Comparison of ENCODE assay signal across 8 cellular contexts in genomic region chr6:44245912-44246662, GRCh38. TPM values are rescaled to one million over a fixed set of nuclear protein-coding genes. Genes with fewer than 3 reads are reported as not detected.
A peak's percentile ranks its signal among the peaks of the same experiment; 100 is the strongest.
DNase-seq lines count a peak whose midpoint lies in the region; ATAC-seq and TF ChIP-seq lines count a peak whose summit lies in the region.

No MANE protein-coding gene starts in this region.

- intact Hi-C loops in activated B cell treated with CpG ODN at 0.5 μM for 24 hours (cut with micrococcal nuclease): loop anchor here (1.0 to 10.0 kb wide), 7 partner anchors 9 to 617 kb away; partner anchors contain the start of genes AARS2, GTPBP2, MRPL14 and SLC29A1

- H3K36me3 Mint-ChIP-seq in activated B cell treated with CpG ODN at 0.5 μM for 24 hours (ENCODE audit: low read depth): peaks cover 45% of the 10 kb centered on the region
- H3K36me3 Mint-ChIP-seq in central memory CD8-positive, alpha-beta T cell (ENCODE audit: insufficient read depth): peaks cover 54% of the 10 kb centered on the region

- no peaks in the 10 kb centered on the region for H3K9me3 Mint-ChIP-seq in activated B cell treated with CpG ODN at 0.5 μM for 24 hours
- H3K9me3 Mint-ChIP-seq in central memory CD8-positive, alpha-beta T cell: no peaks in the 10 kb centered on the region

- TF ChIP-seq CTCF in 22Rv1 (IDR thresholded peaks at IDR 0.05) (peak; percentile 58; the same call in 1 of the 2 replicates), activated B cell treated with CpG ODN at 0.5 μM for 24 hours (IDR thresholded peaks at IDR 0.05) (no peak), kidney epithelial cell (IDR thresholded peaks at IDR 0.05; ENCODE audit: insufficient read depth, low read length, poor library complexity, severe bottlenecking) (peak; percentile 27)

- H3K4me3 ChIP-seq in kidney epithelial cell (ENCODE audit: low read depth, low read length): peak overlapping the region; percentile 80

- peak overlapping the region; percentile 99 for H3K27ac Mint-ChIP-seq in activated B cell treated with CpG ODN at 0.5 μM for 24 hours
- H3K27ac Mint-ChIP-seq in central memory CD8-positive, alpha-beta T cell (ENCODE audit: low read depth): peak overlapping the region; percentile 100

- peak; percentile 53 for ATAC-seq in GM18498 (IDR thresholded peaks at IDR 0.05; ENCODE audit: unreplicated experiment)
- ATAC-seq in HG02943 (IDR thresholded peaks at IDR 0.05; ENCODE audit: low read depth, unreplicated experiment): peak; percentile 49
- ATAC-seq in activated B cell treated with CpG ODN at 0.5 μM for 24 hours (ENCODE audit: low read depth): peak; percentile 49
- ATAC-seq in central memory CD8-positive, alpha-beta T cell (replicated peaks; ENCODE audit: extremely low read depth, poor library complexity, severe bottlenecking): peak; percentile 26

- H3K27me3 ChIP-seq in kidney epithelial cell (ENCODE audit: control insufficient read depth, insufficient read depth, low read length): no peaks in the 10 kb centered on the region

- peaks cover 50% of the 10 kb centered on the region for H3K4me1 Mint-ChIP-seq in activated B cell treated with CpG ODN at 0.5 μM for 24 hours
- peaks cover 47% of the 10 kb centered on the region for H3K4me1 Mint-ChIP-seq in central memory CD8-positive, alpha-beta T cell

- peak overlapping the region; percentile 91 for H3K27ac ChIP-seq in 22Rv1

- H3K4me3 Mint-ChIP-seq in activated B cell treated with CpG ODN at 0.5 μM for 24 hours: peak overlapping the region; percentile 99
- H3K4me3 Mint-ChIP-seq in central memory CD8-positive, alpha-beta T cell: peak overlapping the region; percentile 100

- POLR2A ChIA-PET in activated B cell treated with CpG ODN at 0.5 μM for 24 hours (lab: Charles Lee): interaction anchor here (0.5 to 9.4 kb wide), 33 partner anchors 9 to 1586 kb away, joined by 3 to 549 read pairs (median 5); partner anchors contain the start of genes AARS2, CDC5L, GTPBP2 and MAD2L1BP

- DNase-seq in NCI-H2107 (lab: John Stamatoyannopoulos, UW): peak; percentile 29
- peak; percentile 95 for DNase-seq in activated B cell treated with CpG ODN at 0.5 μM for 24 hours
- DNase-seq in central memory CD8-positive, alpha-beta T cell (ENCODE audit: low spot score in 2 of 2): peak; percentile 61 to 64
- no peak for DNase-seq in kidney epithelial cell (ENCODE audit: low read depth)
- peak; percentile 75 to 84 for DNase-seq in stimulated activated CD4-positive, alpha-beta T cell treated with anti-CD3 and anti-CD28 coated beads, Interleukin-15, amount 100 ng/mL, for 48 hours (ENCODE audit: low read depth in 2 of 2)

- no peaks in the 10 kb centered on the region for H3K27me3 Mint-ChIP-seq in activated B cell treated with CpG ODN at 0.5 μM for 24 hours
- H3K27me3 Mint-ChIP-seq in central memory CD8-positive, alpha-beta T cell: no peaks in the 10 kb centered on the region

- H3K36me3 ChIP-seq in kidney epithelial cell (ENCODE audit: control insufficient read depth, insufficient read depth, low read length): peaks cover 7% of the 10 kb centered on the region

- CTCF ChIA-PET in activated B cell treated with CpG ODN at 0.5 μM for 24 hours (lab: Charles Lee): interaction anchor here (0.9 to 4.7 kb wide), 10 partner anchors 10 to 73 kb away, joined by 3 to 31 read pairs (median 4); partner anchors contain the start of genes AARS2 and SLC35B2

RNA-seq across cellular contexts. Expression of gene HSP90AB1, which starts 0.8 kb away (rescaled TPM):
- total RNA-seq in activated B cell treated with CpG ODN at 0.5 μM for 24 hours (1,222 and 1,311 TPM in 2 replicates), kidney epithelial cell (1,065 and 1,294 TPM in 2 replicates)

RNA-seq across cellular contexts. Expression of gene SLC35B2, which starts 11.2 kb away (rescaled TPM):
- total RNA-seq in activated B cell treated with CpG ODN at 0.5 μM for 24 hours (27.0 and 29.1 TPM in 2 replicates), kidney epithelial cell (67.3 and 78.2 TPM in 2 replicates)

RNA-seq across cellular contexts. Expression of gene NFKBIE, which starts 19.3 kb away (rescaled TPM):
- total RNA-seq in activated B cell treated with CpG ODN at 0.5 μM for 24 hours (94.7 and 99.2 TPM in 2 replicates), kidney epithelial cell (46.3 and 61.5 TPM in 2 replicates)

RNA-seq across cellular contexts. Expression of gene SLC29A1, which starts 22.7 kb away (rescaled TPM):
- total RNA-seq in activated B cell treated with CpG ODN at 0.5 μM for 24 hours (15.0 and 17.3 TPM in 2 replicates), kidney epithelial cell (36.1 and 43.9 TPM in 2 replicates)

RNA-seq across cellular contexts. Expression of gene TMEM151B, which starts 24.2 kb away (rescaled TPM):
- total RNA-seq in activated B cell treated with CpG ODN at 0.5 μM for 24 hours (0.10 TPM in 1 of 2 replicates, not detected in the other), kidney epithelial cell (0.13 and 0.21 TPM in 2 replicates)
